Comparison of ENCODE assay signal across 1 cellular context in genomic region chr16:53094013-53094630, GRCh38.
TF ChIP-seq lines count a peak whose summit lies in the region.

No MANE protein-coding gene starts in this region.

TF ChIP-seq in HEK293, 187 proteins besides CTCF, POLR2A, EP300 and RAD21 (continued from another document):
- TF ChIP-seq PRDM10 (tag by site-specific recombination; IDR thresholded peaks at IDR 0.05), result peak; percentile 46; the same call in 1 of the 2 replicates
- no peak for TF ChIP-seq ZBTB21 (tag by site-specific recombination; IDR thresholded peaks at IDR 0.05)
